1 cellular context compared by ENCODE assay signal in genomic region chrX:7219153-7219705, GRCh38.
TF ChIP-seq lines count a peak whose summit lies in the region.

No MANE protein-coding gene starts in this region.

TF ChIP-seq in H1, 55 proteins besides CTCF, POLR2A, EP300 and RAD21 (continued from another document):
- TF ChIP-seq JUND (IDR thresholded peaks at IDR 0.05; ENCODE audit: low read length) (no peak), CHD2 (IDR thresholded peaks at IDR 0.05; ENCODE audit: low read length) (no peak), PHF8 (conservative IDR thresholded peaks at IDR 0.05; ENCODE audit: low read depth, low read length) (no peak), TCF12 (IDR thresholded peaks at IDR 0.05; ENCODE audit: low read depth, low read length) (no peak), BCL11A (IDR thresholded peaks at IDR 0.05; ENCODE audit: low read depth in 2 of 2, low read length in 2 of 2) (no peak), CBX8 (IDR thresholded peaks at IDR 0.05; ENCODE audit: borderline replicate concordance, low read depth, low read length) (no peak), HDAC6 (IDR thresholded peaks at IDR 0.05; ENCODE audit: low read depth, low read length) (no peak), SP2 (IDR thresholded peaks at IDR 0.05; ENCODE audit: low read length) (no peak), GTF2F1 (IDR thresholded peaks at IDR 0.05; ENCODE audit: borderline replicate concordance, low read depth, low read length) (no peak)
